In genomic region chr2:241298554-241299165, GRCh38 we compare ENCODE assay signal across 1 cellular context.
TF ChIP-seq lines count a peak whose summit lies in the region.

No MANE protein-coding gene starts in this region.

TF ChIP-seq in GM23338, 12 proteins besides CTCF, POLR2A, EP300 and RAD21 (continued from another document):
- TF ChIP-seq ZNF462 (CRISPR knock-in tag; IDR thresholded peaks at IDR 0.05), result no peak
